Comparison of ENCODE assay signal across 15 cellular contexts in genomic region chr9:79663878-79664277, GRCh38.
DNase-seq lines count a peak whose midpoint lies in the region; ATAC-seq and TF ChIP-seq lines count a peak whose summit lies in the region.
"Had no signal": no experiment of that assay in that cellular context is flagged by ENCODE, and none has a peak within 500 bp of the region (broad histone marks: within the 10 kb centered on the region; RNA-seq: fewer than 3 reads in every experiment).

No MANE protein-coding gene starts in this region.

- H3K27me3 ChIP-seq in left ventricle myocardium inferior (ENCODE audit: low read depth): no peaks in the 10 kb centered on the region
- no peaks in the 10 kb centered on the region for H3K27me3 ChIP-seq in right atrium auricular region
- H3K27me3 ChIP-seq: adrenal gland had no signal

- H3K4me1 ChIP-seq in left ventricle myocardium inferior: peaks cover 54% of the 10 kb centered on the region
- peaks cover 0 to 44% of the 10 kb centered on the region in 2 donors for H3K4me1 ChIP-seq in right atrium auricular region

- intact Hi-C loops in left ventricle myocardium inferior (cut with micrococcal nuclease): no loop called here

- H3K4me1 Mint-ChIP-seq in T-helper 17 cell: peaks cover 30% of the 10 kb centered on the region
- peaks cover 18% of the 10 kb centered on the region for H3K4me1 Mint-ChIP-seq in stimulated activated effector memory CD8-positive, alpha-beta T cell treated with anti-CD3 and anti-CD28 coated beads, Interleukin-12 subunit alpha, Interleukin-12 subunit beta, amount 100 ng/mL, for 72 hours

- DNase-seq in left ventricle myocardium inferior (no peak), right atrium auricular region (ENCODE audit: low spot score) (no peak), T-helper 17 cell (no peak), left kidney (ENCODE audit: low read depth, low spot score) (peak; percentile 69), NCI-H1105 (lab: John Stamatoyannopoulos, UW) (no peak), glomerular visceral epithelial cell (ENCODE audit: extremely low spot score) (no peak)
- no peak for DNase-seq in stimulated activated effector memory CD8-positive, alpha-beta T cell treated with anti-CD3 and anti-CD28 coated beads, Interleukin-12 subunit alpha, Interleukin-12 subunit beta, amount 100 ng/mL, for 72 hours (ENCODE audit: low spot score in 2 of 2)
- DNase-seq: ACHN; activated CD4-positive, alpha-beta T cell treated with anti-CD3 and anti-CD28 coated beads, Interleukin-2, amount 50 U/mL, for 4 hours; adrenal gland; Calu3; NCI-H446 treated with DMSO at 0.1 percent for 48 hours had no signal

- no peaks in the 10 kb centered on the region for H3K9me3 ChIP-seq in left ventricle myocardium inferior (replicated peaks)
- H3K9me3 ChIP-seq in right atrium auricular region: no peaks in the 10 kb centered on the region
- H3K9me3 ChIP-seq in T-helper 17 cell (ENCODE audit: control insufficient read depth, low read length, poor library complexity, severe bottlenecking): no peaks in the 10 kb centered on the region
- H3K9me3 ChIP-seq: adrenal gland had no signal

- no peaks in the 10 kb centered on the region for H3K9me3 Mint-ChIP-seq in stimulated activated effector memory CD8-positive, alpha-beta T cell treated with anti-CD3 and anti-CD28 coated beads, Interleukin-12 subunit alpha, Interleukin-12 subunit beta, amount 100 ng/mL, for 72 hours

- no peak overlapping the region for H3K4me3 Mint-ChIP-seq in T-helper 17 cell
- no peak overlapping the region for H3K4me3 Mint-ChIP-seq in stimulated activated effector memory CD8-positive, alpha-beta T cell treated with anti-CD3 and anti-CD28 coated beads, Interleukin-12 subunit alpha, Interleukin-12 subunit beta, amount 100 ng/mL, for 72 hours

- ATAC-seq in T-helper 17 cell (no peak), GM18868 (IDR thresholded peaks at IDR 0.05; ENCODE audit: unreplicated experiment) (no peak)
- ATAC-seq in stimulated activated effector memory CD8-positive, alpha-beta T cell treated with anti-CD3 and anti-CD28 coated beads, Interleukin-12 subunit alpha, Interleukin-12 subunit beta, amount 100 ng/mL, for 72 hours: no peak
- ATAC-seq: esophagus mucosa had no signal

- peak overlapping the region; percentile 88 for H3K27ac Mint-ChIP-seq in T-helper 17 cell
- H3K27ac Mint-ChIP-seq in stimulated activated effector memory CD8-positive, alpha-beta T cell treated with anti-CD3 and anti-CD28 coated beads, Interleukin-12 subunit alpha, Interleukin-12 subunit beta, amount 100 ng/mL, for 72 hours: no peak overlapping the region

- TF ChIP-seq CTCF in left ventricle myocardium inferior (IDR thresholded peaks at IDR 0.05; ENCODE audit: borderline replicate concordance): no peak
- TF ChIP-seq CTCF in right atrium auricular region (IDR thresholded peaks at IDR 0.05): no peak

- H3K27me3 Mint-ChIP-seq in T-helper 17 cell: no peaks in the 10 kb centered on the region

- no peaks in the 10 kb centered on the region for H3K36me3 ChIP-seq in left ventricle myocardium inferior
- no peaks in the 10 kb centered on the region for H3K36me3 ChIP-seq in right atrium auricular region
- H3K36me3 ChIP-seq: adrenal gland had no signal

- H3K4me3 ChIP-seq in left ventricle myocardium inferior (no peak overlapping the region), right atrium auricular region (no peak overlapping the region)
- H3K4me3 ChIP-seq: adrenal gland, lung had no signal

- peak overlapping the region; percentile 7 for H3K27ac ChIP-seq in left ventricle myocardium inferior (replicated peaks)
- H3K27ac ChIP-seq in right atrium auricular region: no peak overlapping the region
- H3K27ac ChIP-seq: adrenal gland had no signal

- H3K36me3 Mint-ChIP-seq in T-helper 17 cell (ENCODE audit: low read depth): peaks cover 7% of the 10 kb centered on the region
- no peaks in the 10 kb centered on the region for H3K36me3 Mint-ChIP-seq in stimulated activated effector memory CD8-positive, alpha-beta T cell treated with anti-CD3 and anti-CD28 coated beads, Interleukin-12 subunit alpha, Interleukin-12 subunit beta, amount 100 ng/mL, for 72 hours
